17 cellular contexts compared by ENCODE assay signal in genomic region chr5:32842798-32843531, GRCh38.
DNase-seq lines count a peak whose midpoint lies in the region; ATAC-seq and TF ChIP-seq lines count a peak whose summit lies in the region.
"Had no signal": no experiment of that assay in that cellular context is flagged by ENCODE, and none has a peak within 500 bp of the region (broad histone marks: within the 10 kb centered on the region; RNA-seq: fewer than 3 reads in every experiment).

No MANE protein-coding gene starts in this region.

- H3K36me3 Mint-ChIP-seq in nephron (ENCODE audit: low read depth): no peaks in the 10 kb centered on the region
- peaks cover 0 to 2% of the 10 kb centered on the region in 2 donors for H3K36me3 Mint-ChIP-seq in activated T-cell treated with anti-CD3 and anti-CD28 coated beads, Interleukin-2, amount 50 U/mL, for 72 hours (ENCODE audit: insufficient read depth in 2 of 2)

- no peaks in the 10 kb centered on the region for H3K9me2 ChIP-seq in Loucy (replicated peaks; ENCODE audit: low read depth, low read length)

- peak overlapping the region; percentile 74 for H3K4me2 ChIP-seq in Loucy (ENCODE audit: low read depth, low read length, poor library complexity, severe bottlenecking)

- no peaks in the 10 kb centered on the region for H3K4me1 Mint-ChIP-seq in nephron
- no peaks in the 10 kb centered on the region for H3K4me1 Mint-ChIP-seq in activated T-cell treated with anti-CD3 and anti-CD28 coated beads, Interleukin-2, amount 50 U/mL, for 72 hours (ENCODE audit: low read depth)
- H3K4me1 Mint-ChIP-seq: B cell had no signal

- H3K27me3 Mint-ChIP-seq in nephron (ENCODE audit: low read depth): peaks cover 4% of the 10 kb centered on the region
- no peaks in the 10 kb centered on the region for H3K27me3 Mint-ChIP-seq in activated T-cell treated with anti-CD3 and anti-CD28 coated beads, Interleukin-2, amount 50 U/mL, for 72 hours (ENCODE audit: low read depth)
- H3K27me3 Mint-ChIP-seq: B cell had no signal

- H3K36me3 ChIP-seq in Loucy (ENCODE audit: insufficient read depth, low read length) (no peaks in the 10 kb centered on the region), esophagus squamous epithelium (no peaks in the 10 kb centered on the region)
- H3K36me3 ChIP-seq: ascending aorta had no signal

- peak; percentile 28 for DNase-seq in HT-29 (ENCODE audit: low spot score)
- DNase-seq in esophagus squamous epithelium (lab: John Stamatoyannopoulos, UW): no peak
- DNase-seq in activated T-cell treated with anti-CD3 and anti-CD28 coated beads for 4 hours: no peak
- DNase-seq in activated CD4-positive, CD25-positive, alpha-beta regulatory T cell treated with anti-CD3 and anti-CD28 coated beads, Interleukin-2, amount 50 U/mL, for 72 hours: no peak
- no peak for DNase-seq in NK-92 treated with Interleukin-12 subunit alpha and Interleukin-12 subunit beta, amount 100 ng/mL, for 24 hours (lab: John Stamatoyannopoulos, UW)
- DNase-seq in activated T-cell treated with anti-CD3 and anti-CD28 coated beads, Interleukin-2, amount 50 U/mL, for 72 hours: no peak
- DNase-seq: NCI-H1436, NCI-H226 had no signal

- H3K27ac Mint-ChIP-seq in nephron: peak overlapping the region in 2 of 3 experiments; percentile 11 to 79
- H3K27ac Mint-ChIP-seq in activated T-cell treated with anti-CD3 and anti-CD28 coated beads, Interleukin-2, amount 50 U/mL, for 72 hours: no peak overlapping the region
- H3K27ac Mint-ChIP-seq: B cell had no signal

- H3K4me1 ChIP-seq in Loucy (ENCODE audit: insufficient read depth, low read length, poor library complexity, severe bottlenecking) (peaks cover 91% of the 10 kb centered on the region), esophagus squamous epithelium (peaks cover 11 to 46% (median 19%) of the 10 kb centered on the region in 3 donors)

- no peak for TF ChIP-seq CTCF in Loucy (conservative IDR thresholded peaks at IDR 0.05; ENCODE audit: low read length)
- no peak for TF ChIP-seq CTCF in esophagus squamous epithelium (IDR thresholded peaks at IDR 0.05)
- no peak for TF ChIP-seq CTCF in nephron (IDR thresholded peaks at IDR 0.05; ENCODE audit: unreplicated experiment in 3 of 3)

- H3K27me3 ChIP-seq in Loucy (ENCODE audit: insufficient read depth, low read length, poor library complexity, severe bottlenecking): no peaks in the 10 kb centered on the region
- peaks cover 0 to 25% (median 0%) of the 10 kb centered on the region in 4 donors for H3K27me3 ChIP-seq in esophagus squamous epithelium
- H3K27me3 ChIP-seq: ascending aorta had no signal

- no peak for ATAC-seq in activated T-cell treated with anti-CD3 and anti-CD28 coated beads, Interleukin-2, amount 50 U/mL, for 72 hours (replicated peaks in 1 of 2)
- ATAC-seq: HCT116, K562 had no signal

- H3K79me2 ChIP-seq in Loucy (ENCODE audit: insufficient read depth, low read length): no peaks in the 10 kb centered on the region

- H3K4me3 Mint-ChIP-seq in nephron: no peak overlapping the region
- H3K4me3 Mint-ChIP-seq in activated T-cell treated with anti-CD3 and anti-CD28 coated beads, Interleukin-2, amount 50 U/mL, for 72 hours: no peak overlapping the region
- H3K4me3 Mint-ChIP-seq: B cell, neural crest cell had no signal

- H3K27ac ChIP-seq in esophagus squamous epithelium: peak overlapping the region; percentile 72 to 89 (median 80)
- H3K27ac ChIP-seq: ascending aorta, coronary artery, SK-N-MC had no signal

- H3K9me3 Mint-ChIP-seq in nephron: no peaks in the 10 kb centered on the region
- no peaks in the 10 kb centered on the region for H3K9me3 Mint-ChIP-seq in activated T-cell treated with anti-CD3 and anti-CD28 coated beads, Interleukin-2, amount 50 U/mL, for 72 hours
- H3K9me3 Mint-ChIP-seq: neural crest cell had no signal

- H3K9me3 ChIP-seq in Loucy (ENCODE audit: insufficient read depth, low read depth, low read length): no peaks in the 10 kb centered on the region
- no peaks in the 10 kb centered on the region for H3K9me3 ChIP-seq in esophagus squamous epithelium
- H3K9me3 ChIP-seq: ascending aorta had no signal

- no peaks in the 10 kb centered on the region for H4K20me1 ChIP-seq in Loucy (ENCODE audit: insufficient read depth, low read length, poor library complexity, severe bottlenecking)

- H3K9ac ChIP-seq in Loucy (ENCODE audit: low read depth, low read length, poor library complexity, severe bottlenecking): peak overlapping the region; percentile 77

- WGBS in esophagus squamous epithelium, 2 donors: 14 to 19% methylated on average over 7 to 8 of the region's 8 CpGs

- H3F3A ChIP-seq in Loucy (ENCODE audit: low read depth): peaks cover 34% of the 10 kb centered on the region

- no peak for TF ChIP-seq POLR2A in esophagus squamous epithelium (IDR thresholded peaks at IDR 0.05)

- H2AFZ ChIP-seq in Loucy (ENCODE audit: low read length): no peak overlapping the region

- H3K4me3 ChIP-seq in Loucy (ENCODE audit: low read length, poor library complexity, severe bottlenecking): peak overlapping the region; percentile 55
- H3K4me3 ChIP-seq in esophagus squamous epithelium: no peak overlapping the region
- H3K4me3 ChIP-seq: ascending aorta, coronary artery, K562, SK-N-MC had no signal

- intact Hi-C loops in esophagus squamous epithelium (cut with DNase I): no loop called here
